ENCODE assay signal across 18 cellular contexts in genomic region chr16:17803625-17804410, GRCh38.
DNase-seq lines count a peak whose midpoint lies in the region; ATAC-seq, FAIRE-seq and TF ChIP-seq lines count a peak whose summit lies in the region.
"Had no signal": no experiment of that assay in that cellular context is flagged by ENCODE, and none has a peak within 500 bp of the region (broad histone marks: within the 10 kb centered on the region; RNA-seq: fewer than 3 reads in every experiment).

No MANE protein-coding gene starts in this region.

- H3K27me3 ChIP-seq in MG63: no peaks in the 10 kb centered on the region
- H3K27me3 ChIP-seq in brain microvascular endothelial cell (replicated peaks): no peaks in the 10 kb centered on the region
- H3K27me3 ChIP-seq in osteoblast (ENCODE audit: insufficient read depth, low read length): no peaks in the 10 kb centered on the region
- H3K27me3 ChIP-seq: tibial nerve had no signal

- in situ Hi-C loops in brain microvascular endothelial cell (cut with HindIII; ENCODE audit: low pct_ligation_motif_present, low sequenced_read_pairs): no loop called here

- DNase-seq in EL (peak; percentile 78), MG63 (peak; percentile 43), brain microvascular endothelial cell (peak; percentile 74), osteoblast (ENCODE audit: insufficient read length, low spot score, missing footprints) (peak; percentile 48), NCI-H524 (lab: John Stamatoyannopoulos, UW) (no peak), kidney (no peak), T1000 (lab: John Stamatoyannopoulos, UW) (no peak)
- DNase-seq: activated CD4-positive, alpha-beta T cell treated with anti-CD3 and anti-CD28 coated beads, Interleukin-2, amount 50 U/mL, for 1 hour; activated naive CD4-positive, alpha-beta T cell; anterior cingulate cortex; cortex of kidney; heart left ventricle; NCI-H2029 treated with DMSO at 0.1 percent for 48 hours; NCI-H526 had no signal

- peaks cover 5% of the 10 kb centered on the region for H3K4me1 ChIP-seq in osteoblast (ENCODE audit: insufficient read depth, low read length)
- no peaks in the 10 kb centered on the region for H3K4me1 ChIP-seq in kidney (ENCODE audit: control insufficient read depth in 1 of 2, insufficient read depth in 1 of 2, low read depth in 1 of 2, low read length in 2 of 2)
- H3K4me1 ChIP-seq: heart left ventricle, tibial nerve had no signal

- H3K36me3 ChIP-seq in MG63 (no peaks in the 10 kb centered on the region), brain microvascular endothelial cell (replicated peaks) (no peaks in the 10 kb centered on the region), osteoblast (ENCODE audit: insufficient read depth, low read length) (no peaks in the 10 kb centered on the region), kidney (ENCODE audit: control insufficient read depth in 1 of 2, insufficient read depth in 2 of 2, low read length in 2 of 2) (no peaks in the 10 kb centered on the region)
- H3K36me3 ChIP-seq: heart left ventricle, tibial nerve had no signal

- no peak for TF ChIP-seq CTCF in brain microvascular endothelial cell (IDR thresholded peaks at IDR 0.05; ENCODE audit: low read depth, low read length, missing control alignments)
- TF ChIP-seq CTCF in osteoblast (IDR thresholded peaks at IDR 0.05; ENCODE audit: extremely low read depth, low read depth, low read length): no peak
- no peak for TF ChIP-seq CTCF in kidney (IDR thresholded peaks at IDR 0.05; ENCODE audit: borderline replicate concordance, extremely low read depth, insufficient read depth)

- H3K9me3 ChIP-seq in MG63 (no peaks in the 10 kb centered on the region), osteoblast (ENCODE audit: low read depth, low read length) (no peaks in the 10 kb centered on the region), kidney (ENCODE audit: control insufficient read depth in 1 of 2, low read length in 2 of 2) (no peaks in the 10 kb centered on the region)
- H3K9me3 ChIP-seq: heart left ventricle, tibial nerve had no signal

- H4K20me1 ChIP-seq in osteoblast (ENCODE audit: insufficient read depth, low read length): no peaks in the 10 kb centered on the region

- no peak for ATAC-seq in GM21423 (IDR thresholded peaks at IDR 0.05; ENCODE audit: unreplicated experiment)
- ATAC-seq: heart left ventricle had no signal

- H3K4me2 ChIP-seq in osteoblast (ENCODE audit: insufficient read depth, low read length): no peak overlapping the region

- intact Hi-C loops in kidney (cut with DNase I): no loop called here

- FAIRE-seq in kidney (lab: Jason Lieb, UNC): no peak
- FAIRE-seq: islet of Langerhans had no signal

- no peak overlapping the region for H3K9ac ChIP-seq in kidney (ENCODE audit: low read length in 2 of 2)

- no peak overlapping the region for H3K4me3 ChIP-seq in MG63
- no peak overlapping the region for H3K4me3 ChIP-seq in brain microvascular endothelial cell (ENCODE audit: low read depth, low read length)
- H3K4me3 ChIP-seq in osteoblast (ENCODE audit: insufficient read depth, low read length): no peak overlapping the region
- no peak overlapping the region for H3K4me3 ChIP-seq in kidney (ENCODE audit: low read length in 2 of 2)
- H3K4me3 ChIP-seq: heart left ventricle, SK-N-MC, tibial nerve had no signal

- H3K27ac ChIP-seq in brain microvascular endothelial cell (peak overlapping the region; percentile 11), osteoblast (ENCODE audit: low read depth, low read length) (peak overlapping the region; percentile 70), kidney (ENCODE audit: low read depth in 2 of 2, low read length in 2 of 2) (no peak overlapping the region)
- H3K27ac ChIP-seq: heart left ventricle, SK-N-MC, tibial nerve had no signal

- no peaks in the 10 kb centered on the region for H3K79me2 ChIP-seq in osteoblast (ENCODE audit: insufficient read depth, low read length)

- no peak overlapping the region for H2AFZ ChIP-seq in osteoblast (ENCODE audit: low read length)

Comparison
In these comparisons a context has a peak if more than half of its experiments do, and no peak if none do; other contexts are left out.
1. DNase-seq: peak in EL (single experiment), MG63 (single experiment), brain microvascular endothelial cell (single experiment) and osteoblast (single experiment); none in NCI-H524 (0 of 2), kidney (single experiment) and T1000 (single experiment).
2. H3K27ac ChIP-seq: peak in brain microvascular endothelial cell (single experiment) and osteoblast (single experiment); none in kidney (0 of 2).